21 cellular contexts compared by ENCODE assay signal in the genomic region with DNA sequence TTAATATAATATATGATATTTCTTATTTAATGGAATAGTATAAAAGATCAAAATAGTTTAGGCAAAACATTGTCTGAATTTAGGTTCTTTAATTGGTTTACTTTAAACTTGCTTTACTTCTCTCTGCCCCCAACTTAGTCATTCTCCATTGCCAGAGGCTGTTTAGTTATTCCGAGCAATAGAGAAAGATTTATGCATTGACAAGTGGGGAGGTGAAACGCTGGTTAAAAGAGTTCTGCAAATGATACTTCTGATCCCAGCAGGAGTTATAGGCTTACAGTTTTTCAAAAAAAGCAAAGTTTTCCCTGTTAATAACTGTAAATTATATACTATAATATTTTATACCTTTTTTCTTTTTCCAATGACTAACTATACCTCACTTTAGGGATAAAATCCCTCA.
DNase-seq lines count a peak whose midpoint lies in the region; ATAC-seq, FAIRE-seq and TF ChIP-seq lines count a peak whose summit lies in the region.
"Had no signal": no experiment of that assay in that cellular context is flagged by ENCODE, and none has a peak within 500 bp of the region (broad histone marks: within the 10 kb centered on the region; RNA-seq: fewer than 3 reads in every experiment).

No MANE protein-coding gene starts in this region.

- H2BK15ac ChIP-seq in neuronal stem cell (ENCODE audit: low read length) = no peak overlapping the region

- no peak overlapping the region for H3K4me2 ChIP-seq in neuronal stem cell (ENCODE audit: insufficient read depth, low read length, poor library complexity, severe bottlenecking)

- H3K27me3 Mint-ChIP-seq in natural killer cell treated with Interleukin-12 subunit alpha and Interleukin-12 subunit beta and Interleukin-15 and Interleukin-18, amount 100 ng/mL, for 72 hours = no peaks in the 10 kb centered on the region
- H3K27me3 Mint-ChIP-seq: CD4-positive, alpha-beta T cell; IgD-negative memory B cell had no signal

- H3K36me3 Mint-ChIP-seq in natural killer cell treated with Interleukin-12 subunit alpha and Interleukin-12 subunit beta and Interleukin-15 and Interleukin-18, amount 100 ng/mL, for 72 hours = no peaks in the 10 kb centered on the region
- H3K36me3 Mint-ChIP-seq: IgD-negative memory B cell had no signal

- no peak overlapping the region for H3K4me3 Mint-ChIP-seq in natural killer cell treated with Interleukin-12 subunit alpha and Interleukin-12 subunit beta and Interleukin-15 and Interleukin-18, amount 100 ng/mL, for 72 hours
- H3K4me3 Mint-ChIP-seq: CD4-positive, alpha-beta T cell; HFFc6; IgD-negative memory B cell had no signal

- H3K14ac ChIP-seq in neuronal stem cell (ENCODE audit: low read length) = no peak overlapping the region

- peak overlapping the region; percentile 67 for H2AFZ ChIP-seq in neuronal stem cell (ENCODE audit: low read length)
- H2AFZ ChIP-seq: GM23248 had no signal

- no peak overlapping the region for H3K4ac ChIP-seq in neuronal stem cell (ENCODE audit: low read length)

- H3K27ac Mint-ChIP-seq in natural killer cell treated with Interleukin-12 subunit alpha and Interleukin-12 subunit beta and Interleukin-15 and Interleukin-18, amount 100 ng/mL, for 72 hours = no peak overlapping the region
- H3K27ac Mint-ChIP-seq: CD4-positive, alpha-beta T cell; HFFc6; IgD-negative memory B cell had no signal

- POLR2A ChIA-PET in HEK293 (lab: Yijun Ruan, JAX) = no interaction called here

- H2BK12ac ChIP-seq in neuronal stem cell (ENCODE audit: low read length) = no peak overlapping the region

- FAIRE-seq in HTR-8/SVneo (lab: Jason Lieb, UNC) = no peak
- FAIRE-seq: A204.1, D721Med, HepG2 had no signal

- H3K9ac ChIP-seq in SK-N-MC (ENCODE audit: insufficient read length) (no peak overlapping the region), neuronal stem cell (ENCODE audit: low read depth, low read length, poor library complexity) (no peak overlapping the region)
- H3K9ac ChIP-seq: GM23248 had no signal

- H3K4me1 ChIP-seq in HEK293 (ENCODE audit: control insufficient read depth, insufficient read depth, low read length) (peaks cover 3% of the 10 kb centered on the region; the same call in 1 of the 2 replicates), neuronal stem cell (ENCODE audit: control insufficient read depth in 2 of 2, insufficient read depth in 1 of 2, low read depth in 1 of 2, low read length in 2 of 2) (peaks cover 3 to 7% of the 10 kb centered on the region in 2 donors)
- H3K4me1 ChIP-seq: Caco-2 had no signal

- TF ChIP-seq CTCF in HEK293 (tag by site-specific recombination; IDR thresholded peaks at IDR 0.05) = no peak

- no peak overlapping the region for H4K8ac ChIP-seq in neuronal stem cell (ENCODE audit: low read depth, low read length)

- no peak overlapping the region for H3K4me3 ChIP-seq in HEK293 (ENCODE audit: low read depth, low read length)
- H3K4me3 ChIP-seq in SK-N-MC = no peak overlapping the region
- no peak overlapping the region for H3K4me3 ChIP-seq in neuronal stem cell (ENCODE audit: low read length in 2 of 2)
- H3K4me3 ChIP-seq: GM23248, HAP-1 had no signal

- H3K27me3 ChIP-seq in neuronal stem cell (ENCODE audit: control insufficient read depth in 3 of 3, insufficient read depth in 3 of 3, low read depth in 1 of 3, low read length in 3 of 3) = no peaks in the 10 kb centered on the region

- peaks cover 10% of the 10 kb centered on the region for H3K9me3 Mint-ChIP-seq in natural killer cell treated with Interleukin-12 subunit alpha and Interleukin-12 subunit beta and Interleukin-15 and Interleukin-18, amount 100 ng/mL, for 72 hours

- H3K4me1 Mint-ChIP-seq in natural killer cell treated with Interleukin-12 subunit alpha and Interleukin-12 subunit beta and Interleukin-15 and Interleukin-18, amount 100 ng/mL, for 72 hours (ENCODE audit: low read depth in 2 of 2) = no peaks in the 10 kb centered on the region
- H3K4me1 Mint-ChIP-seq: IgD-negative memory B cell had no signal

- no peak overlapping the region for H2AK5ac ChIP-seq in neuronal stem cell (ENCODE audit: low read depth, low read length)

- no peaks in the 10 kb centered on the region for H3K36me3 ChIP-seq in HEK293 (ENCODE audit: control insufficient read depth in 2 of 2, insufficient read depth in 1 of 2, low read length in 2 of 2)
- H3K36me3 ChIP-seq in SK-N-MC (ENCODE audit: insufficient read depth, low read length) = no peaks in the 10 kb centered on the region; the same call in 1 of the 2 replicates
- no peaks in the 10 kb centered on the region for H3K36me3 ChIP-seq in neuronal stem cell (replicated peaks in 1 of 2; ENCODE audit: control insufficient read depth in 2 of 2, insufficient read depth in 2 of 2, low read length in 2 of 2)
- H3K36me3 ChIP-seq: HAP-1 had no signal

- H3K23ac ChIP-seq in neuronal stem cell (ENCODE audit: low read depth, low read length, poor library complexity) = no peak overlapping the region

- no peaks in the 10 kb centered on the region for H3K79me1 ChIP-seq in neuronal stem cell (ENCODE audit: low read depth, low read length)

- H3K9me3 ChIP-seq in HEK293 (ENCODE audit: control insufficient read depth, insufficient read depth, low read depth, low read length) (no peaks in the 10 kb centered on the region), SK-N-MC (ENCODE audit: low read depth, low read length) (no peaks in the 10 kb centered on the region), neuronal stem cell (replicated peaks in 1 of 2; ENCODE audit: control insufficient read depth in 2 of 2, insufficient read depth in 1 of 2, low read depth in 1 of 2, low read length in 2 of 2) (no peaks in the 10 kb centered on the region)
- H3K9me3 ChIP-seq: Caco-2, HAP-1 had no signal

- H2BK5ac ChIP-seq in neuronal stem cell (ENCODE audit: low read length) = no peak overlapping the region

- H3K27ac ChIP-seq in HEK293 (ENCODE audit: extremely low read depth, low read depth, low read length) (no peak overlapping the region), SK-N-MC (peak overlapping the region; percentile 42; the same call in 1 of the 2 replicates), neuronal stem cell (replicated peaks; ENCODE audit: low read length) (no peak overlapping the region)
- H3K27ac ChIP-seq: C4-2B, GM23248 had no signal

- H3K18ac ChIP-seq in neuronal stem cell (ENCODE audit: low read length) = no peak overlapping the region

- CTCF ChIA-PET in HEK293 (lab: Yijun Ruan, JAX) = interaction anchor here (0.7 kb wide), 1 partner anchor 329 kb away, joined by 3 read pairs; no protein-coding TSS in a partner anchor

- no CpG with 5 or more reads among the region's 2 CpGs for WGBS in neuronal stem cell (ENCODE audit: extremely low coverage in 2 of 2, insufficient read length in 2 of 2, insufficient replicate concordance in 1 of 2), 2 donors

- DNase-seq in HTR-8/SVneo (ENCODE audit: insufficient read length, low spot score) (peak; percentile 1), SK-N-MC (ENCODE audit: low read depth, low spot score) (peak; percentile 53), neuronal stem cell (ENCODE audit: low spot score) (no peak)
- DNase-seq in natural killer cell treated with Interleukin-12 subunit alpha and Interleukin-12 subunit beta and Interleukin-15 and Interleukin-18, amount 100 ng/mL, for 72 hours (ENCODE audit: low spot score) = no peak
- DNase-seq: AML-193; Caco-2; CD4-positive, alpha-beta T cell; DMS79 treated with DMSO at 0.1 percent for 48 hours; GF-D8; GM23248; HFFc6; KBM-7 had no signal

- ATAC-seq in natural killer cell treated with Interleukin-12 subunit alpha and Interleukin-12 subunit beta and Interleukin-15 and Interleukin-18, amount 100 ng/mL, for 72 hours = no peak
- ATAC-seq in GM21619 (IDR thresholded peaks at IDR 0.05; ENCODE audit: unreplicated experiment) (no peak), GM18519 (IDR thresholded peaks at IDR 0.05; ENCODE audit: low FRiP score, unreplicated experiment) (no peak)
- ATAC-seq: HepG2 had no signal

- H2BK120ac ChIP-seq in neuronal stem cell (ENCODE audit: low read depth, low read length) = no peak overlapping the region

- no peak overlapping the region for H4K91ac ChIP-seq in neuronal stem cell (ENCODE audit: low read depth, low read length, poor library complexity)

TF ChIP-seq in HEK293, 187 proteins besides CTCF, POLR2A, EP300 and RAD21 (continues in another document):
- TF ChIP-seq TCF7L2 (IDR thresholded peaks at IDR 0.05; ENCODE audit: borderline replicate concordance, low read depth, low read length) (0 out of 2 replicates have a peak, but pooled peaks have one; percentile 17), WT1 (tag by site-specific recombination; IDR thresholded peaks at IDR 0.05) (peak; percentile 43; the same call in 1 of the 2 replicates), MZF1 (tag by site-specific recombination; IDR thresholded peaks at IDR 0.05; ENCODE audit: borderline replicate concordance) (0 out of 2 replicates have a peak, but pooled peaks have one; percentile 32), IKZF3 (tag by site-specific recombination; IDR thresholded peaks at IDR 0.05) (0 out of 2 replicates have a peak, but pooled peaks have one; percentile 43), ZNF561 (tag by site-specific recombination; IDR thresholded peaks at IDR 0.05; ENCODE audit: borderline replicate concordance) (no peak), ZNF555 (tag by site-specific recombination; conservative IDR thresholded peaks at IDR 0.05) (no peak), KLF1 (tag by site-specific recombination; IDR thresholded peaks at IDR 0.05) (no peak)
- TF ChIP-seq, protein P1, sequence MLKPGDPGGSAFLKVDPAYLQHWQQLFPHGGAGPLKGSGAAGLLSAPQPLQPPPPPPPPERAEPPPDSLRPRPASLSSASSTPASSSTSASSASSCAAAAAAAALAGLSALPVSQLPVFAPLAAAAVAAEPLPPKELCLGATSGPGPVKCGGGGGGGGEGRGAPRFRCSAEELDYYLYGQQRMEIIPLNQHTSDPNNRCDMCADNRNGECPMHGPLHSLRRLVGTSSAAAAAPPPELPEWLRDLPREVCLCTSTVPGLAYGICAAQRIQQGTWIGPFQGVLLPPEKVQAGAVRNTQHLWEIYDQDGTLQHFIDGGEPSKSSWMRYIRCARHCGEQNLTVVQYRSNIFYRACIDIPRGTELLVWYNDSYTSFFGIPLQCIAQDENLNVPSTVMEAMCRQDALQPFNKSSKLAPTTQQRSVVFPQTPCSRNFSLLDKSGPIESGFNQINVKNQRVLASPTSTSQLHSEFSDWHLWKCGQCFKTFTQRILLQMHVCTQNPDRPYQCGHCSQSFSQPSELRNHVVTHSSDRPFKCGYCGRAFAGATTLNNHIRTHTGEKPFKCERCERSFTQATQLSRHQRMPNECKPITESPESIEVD (tag by site-specific recombination; IDR thresholded peaks at IDR 0.05) = peak; percentile 88

Comparison
In these comparisons a context has a peak if more than half of its experiments do, and no peak if none do; other contexts are left out.
1. DNase-seq: peak in HTR-8/SVneo (single experiment) and SK-N-MC (single experiment); none in neuronal stem cell (single experiment) and natural killer cell treated with Interleukin-12 subunit alpha and Interleukin-12 subunit beta and Interleukin-15 and Interleukin-18, amount 100 ng/mL, for 72 hours (single experiment).